Comparison of ENCODE assay signal across 1 cellular context in genomic region chr19:34041922-34042521, GRCh38.
TF ChIP-seq lines count a peak whose summit lies in the region.

No MANE protein-coding gene starts in this region.

TF ChIP-seq in K562, 482 proteins besides CTCF, POLR2A, EP300 and RAD21 (continued from another document):
- TF ChIP-seq, protein P1, sequence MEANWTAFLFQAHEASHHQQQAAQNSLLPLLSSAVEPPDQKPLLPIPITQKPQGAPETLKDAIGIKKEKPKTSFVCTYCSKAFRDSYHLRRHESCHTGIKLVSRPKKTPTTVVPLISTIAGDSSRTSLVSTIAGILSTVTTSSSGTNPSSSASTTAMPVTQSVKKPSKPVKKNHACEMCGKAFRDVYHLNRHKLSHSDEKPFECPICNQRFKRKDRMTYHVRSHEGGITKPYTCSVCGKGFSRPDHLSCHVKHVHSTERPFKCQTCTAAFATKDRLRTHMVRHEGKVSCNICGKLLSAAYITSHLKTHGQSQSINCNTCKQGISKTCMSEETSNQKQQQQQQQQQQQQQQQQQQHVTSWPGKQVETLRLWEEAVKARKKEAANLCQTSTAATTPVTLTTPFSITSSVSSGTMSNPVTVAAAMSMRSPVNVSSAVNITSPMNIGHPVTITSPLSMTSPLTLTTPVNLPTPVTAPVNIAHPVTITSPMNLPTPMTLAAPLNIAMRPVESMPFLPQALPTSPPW (CRISPR knock-in tag; IDR thresholded peaks at IDR 0.05) = no peak
- TF ChIP-seq CEBPG (CRISPR knock-in tag; IDR thresholded peaks at IDR 0.05) (no peak), CEBPG (tag; conservative IDR thresholded peaks at IDR 0.05 in 1 of 2, IDR thresholded peaks at IDR 0.05 in 1 of 2) (peak in 1 of 2 experiments; percentile 17; a peak in 1 of 4 replicates), ZKSCAN1 (IDR thresholded peaks at IDR 0.05; ENCODE audit: low read depth, low read length) (no peak), ZNF77 (CRISPR knock-in tag; IDR thresholded peaks at IDR 0.05) (no peak), E2F3 (CRISPR knock-in tag; IDR thresholded peaks at IDR 0.05) (no peak), MBD2 (IDR thresholded peaks at IDR 0.05; ENCODE audit: borderline replicate concordance, low read depth) (no peak)
- TF ChIP-seq, protein P2, sequence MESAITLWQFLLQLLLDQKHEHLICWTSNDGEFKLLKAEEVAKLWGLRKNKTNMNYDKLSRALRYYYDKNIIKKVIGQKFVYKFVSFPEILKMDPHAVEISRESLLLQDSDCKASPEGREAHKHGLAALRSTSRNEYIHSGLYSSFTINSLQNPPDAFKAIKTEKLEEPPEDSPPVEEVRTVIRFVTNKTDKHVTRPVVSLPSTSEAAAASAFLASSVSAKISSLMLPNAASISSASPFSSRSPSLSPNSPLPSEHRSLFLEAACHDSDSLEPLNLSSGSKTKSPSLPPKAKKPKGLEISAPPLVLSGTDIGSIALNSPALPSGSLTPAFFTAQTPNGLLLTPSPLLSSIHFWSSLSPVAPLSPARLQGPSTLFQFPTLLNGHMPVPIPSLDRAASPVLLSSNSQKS (CRISPR knock-in tag; IDR thresholded peaks at IDR 0.05) = no peak
